Comparison of ENCODE assay signal across 1 cellular context in genomic region chr10:133186416-133187090, GRCh38.
TF ChIP-seq lines count a peak whose summit lies in the region.

No MANE protein-coding gene starts in this region.

TF ChIP-seq in IMR-90, 13 proteins besides CTCF, POLR2A, EP300 and RAD21:
- TF ChIP-seq RCOR1 (IDR thresholded peaks at IDR 0.05; ENCODE audit: insufficient replicate concordance, low read length): no peak
- TF ChIP-seq RFX5 (IDR thresholded peaks at IDR 0.05; ENCODE audit: low read depth, low read length): no peak
- TF ChIP-seq BHLHE40 (IDR thresholded peaks at IDR 0.05; ENCODE audit: low read depth, low read length): no peak
- no peak for TF ChIP-seq FOS (IDR thresholded peaks at IDR 0.05; ENCODE audit: low read depth, low read length)
- no peak for TF ChIP-seq MXI1 (IDR thresholded peaks at IDR 0.05; ENCODE audit: borderline replicate concordance, low read depth, low read length)
- TF ChIP-seq CHD1 (IDR thresholded peaks at IDR 0.05; ENCODE audit: low read depth, low read length): no peak
- TF ChIP-seq MAZ (IDR thresholded peaks at IDR 0.05; ENCODE audit: borderline replicate concordance, low read depth, low read length): no peak
- TF ChIP-seq SMC3 (IDR thresholded peaks at IDR 0.05; ENCODE audit: low read depth, low read length): no peak
- no peak for TF ChIP-seq MAFK (IDR thresholded peaks at IDR 0.05; ENCODE audit: low read depth, low read length)
